ENCODE assay signal across 10 cellular contexts in the genomic region with DNA sequence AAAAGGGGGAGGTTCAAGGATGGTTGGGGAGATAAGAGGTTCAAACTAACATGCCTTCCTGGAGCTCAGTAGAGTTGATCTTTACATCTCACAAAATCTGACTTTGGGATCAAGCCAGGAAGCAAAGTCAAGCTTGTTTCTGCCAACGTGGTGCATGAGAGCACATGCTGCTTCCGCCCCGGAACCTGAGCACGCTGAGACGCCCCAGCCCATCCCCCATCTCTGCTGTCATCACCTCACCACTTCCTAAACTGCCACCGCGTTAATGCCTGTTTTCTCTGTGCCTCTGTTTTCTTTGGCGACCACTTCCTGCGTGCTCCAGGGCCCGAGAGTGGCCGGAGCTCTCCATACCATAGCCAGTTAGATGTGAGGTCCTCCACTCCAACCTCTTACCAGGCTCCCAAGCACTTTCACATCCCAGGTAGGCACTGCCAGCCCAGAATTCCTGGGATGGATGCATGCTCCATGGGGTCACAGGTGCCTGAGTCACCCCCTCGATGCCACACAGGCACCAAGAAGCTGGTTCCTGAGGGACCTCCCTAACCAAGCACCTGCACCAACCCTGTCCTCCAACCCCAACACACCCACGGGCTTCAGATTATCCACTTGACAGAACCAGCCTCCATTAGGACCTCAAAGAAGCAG. TPM values are rescaled to one million over a fixed set of nuclear protein-coding genes. Genes with fewer than 3 reads are reported as not detected.
DNase-seq lines count a peak whose midpoint lies in the region; ATAC-seq and TF ChIP-seq lines count a peak whose summit lies in the region.
"Had no signal": no experiment of that assay in that cellular context is flagged by ENCODE, and none has a peak within 500 bp of the region (broad histone marks: within the 10 kb centered on the region; RNA-seq: fewer than 3 reads in every experiment).

No MANE protein-coding gene starts in this region.

- no peaks in the 10 kb centered on the region for H3K9me3 ChIP-seq in ovary

- ATAC-seq in GM18511 (IDR thresholded peaks at IDR 0.05; ENCODE audit: unreplicated experiment) (peak; percentile 74), omental fat pad (ENCODE audit: low FRiP score) (no peak)
- peak; percentile 54 to 88 for ATAC-seq in activated naive CD4-positive, alpha-beta T cell treated with anti-CD3 and anti-CD28 coated beads, Interleukin-2, amount 50 U/mL, for 72 hours

- TF ChIP-seq CTCF in ovary (IDR thresholded peaks at IDR 0.05) (no peak), omental fat pad (IDR thresholded peaks at IDR 0.05) (no peak)

- no peaks in the 10 kb centered on the region for H3K36me3 ChIP-seq in ovary

- WGBS in ovary, 3 donors = 72 to 77% (median 75%) methylated on average over 13 of the region's 13 CpGs

- H3K4me3 Mint-ChIP-seq in T-helper 2 cell treated with Interferon-gamma antibody and Interleukin-4, amounts not matched to agents 5 μg/mL and 100 μg/mL, for 36 hours = peak overlapping the region; percentile 65

- peak overlapping the region; percentile 92 for H3K27ac Mint-ChIP-seq in T-helper 2 cell treated with Interferon-gamma antibody and Interleukin-4, amounts not matched to agents 5 μg/mL and 100 μg/mL, for 36 hours
- H3K27ac Mint-ChIP-seq in activated naive CD4-positive, alpha-beta T cell treated with anti-CD3 and anti-CD28 coated beads, Interleukin-2, amount 50 U/mL, for 72 hours = peak overlapping the region in 1 of 2 donors; percentile 50

- H3K4me1 Mint-ChIP-seq in T-helper 2 cell treated with Interferon-gamma antibody and Interleukin-4, amounts not matched to agents 5 μg/mL and 100 μg/mL, for 36 hours (ENCODE audit: low read depth) = peaks cover 13% of the 10 kb centered on the region

- peaks cover 19% of the 10 kb centered on the region for H3K27me3 Mint-ChIP-seq in T-helper 2 cell treated with Interferon-gamma antibody and Interleukin-4, amounts not matched to agents 5 μg/mL and 100 μg/mL, for 36 hours (ENCODE audit: low read depth)

- no peak for TF ChIP-seq EP300 in ovary (IDR thresholded peaks at IDR 0.05)

- no peak overlapping the region for H3K4me3 ChIP-seq in ovary

- H3K27ac ChIP-seq in ovary = no peak overlapping the region
- H3K27ac ChIP-seq: epithelial cell of prostate had no signal

- peak; percentile 53 for DNase-seq in T-helper 2 cell treated with Interferon-gamma antibody and Interleukin-4, amounts not matched to agents 5 μg/mL and 100 μg/mL, for 36 hours (ENCODE audit: low spot score)
- peak; percentile 41 to 67 for DNase-seq in activated naive CD4-positive, alpha-beta T cell treated with anti-CD3 and anti-CD28 coated beads, Interleukin-2, amount 50 U/mL, for 72 hours (ENCODE audit: low spot score in 2 of 2)
- peak; percentile 69 for DNase-seq in stimulated activated CD4-positive, alpha-beta T cell treated with anti-CD3 and anti-CD28 coated beads, Interleukin-2, amount 100 ng/mL, for 4 hours (ENCODE audit: low read depth)
- DNase-seq in ovary = no peak
- no peak for DNase-seq in omental fat pad (ENCODE audit: low spot score)
- no peak for DNase-seq in hypothalamus (lab: John Stamatoyannopoulos, UW)
- no peak for DNase-seq in SW480 (ENCODE audit: low spot score)
- DNase-seq: NCI-H1417 had no signal

- no peaks in the 10 kb centered on the region for H3K27me3 ChIP-seq in ovary

- no peaks in the 10 kb centered on the region for H3K4me1 ChIP-seq in ovary (ENCODE audit: insufficient read depth)

- no peak for TF ChIP-seq POLR2A in ovary (IDR thresholded peaks at IDR 0.05)

- peaks cover 4% of the 10 kb centered on the region for H3K36me3 Mint-ChIP-seq in T-helper 2 cell treated with Interferon-gamma antibody and Interleukin-4, amounts not matched to agents 5 μg/mL and 100 μg/mL, for 36 hours (ENCODE audit: low read depth)
- no peaks in the 10 kb centered on the region for H3K36me3 Mint-ChIP-seq in activated naive CD4-positive, alpha-beta T cell treated with anti-CD3 and anti-CD28 coated beads, Interleukin-2, amount 50 U/mL, for 72 hours

- intact Hi-C loops in ovary (cut with DNase I) = no loop called here

- no peaks in the 10 kb centered on the region for H3K9me3 Mint-ChIP-seq in T-helper 2 cell treated with Interferon-gamma antibody and Interleukin-4, amounts not matched to agents 5 μg/mL and 100 μg/mL, for 36 hours
- H3K9me3 Mint-ChIP-seq in activated naive CD4-positive, alpha-beta T cell treated with anti-CD3 and anti-CD28 coated beads, Interleukin-2, amount 50 U/mL, for 72 hours = peaks cover 0 to 4% of the 10 kb centered on the region in 2 donors

RNA-seq across cellular contexts. Expression of a gene that starts 31.2 kb away (rescaled TPM):
- under 1 TPM; 0.07 to 0.99 TPM for total RNA-seq in activated naive CD4-positive, alpha-beta T cell treated with anti-CD3 and anti-CD28 coated beads, Interleukin-2, amount 50 U/mL, for 72 hours
- total RNA-seq in ovary (10 to 100 TPM in 3 of 7 donors, 1 to 10 TPM in 4; 3.2 to 15.9 (median 8.3) TPM), omental fat pad (10 to 100 TPM; 44.1 to 58.5 (median 46.9) TPM)
- 10 to 100 TPM in 1 of 2 donors, 1 to 10 TPM in 1; 7.8 to 17.8 TPM for polyA plus RNA-seq in ovary

Comparison
In these comparisons a context has a peak if more than half of its experiments do, and no peak if none do; other contexts are left out.
1. DNase-seq: peak in T-helper 2 cell treated with Interferon-gamma antibody and Interleukin-4, amounts not matched to agents 5 μg/mL and 100 μg/mL, for 36 hours (single experiment), activated naive CD4-positive, alpha-beta T cell treated with anti-CD3 and anti-CD28 coated beads, Interleukin-2, amount 50 U/mL, for 72 hours (2 of 2) and stimulated activated CD4-positive, alpha-beta T cell treated with anti-CD3 and anti-CD28 coated beads, Interleukin-2, amount 100 ng/mL, for 4 hours (single experiment); none in ovary (0 of 5), omental fat pad (single experiment), hypothalamus (0 of 51) and SW480 (single experiment).